In the genomic region with DNA sequence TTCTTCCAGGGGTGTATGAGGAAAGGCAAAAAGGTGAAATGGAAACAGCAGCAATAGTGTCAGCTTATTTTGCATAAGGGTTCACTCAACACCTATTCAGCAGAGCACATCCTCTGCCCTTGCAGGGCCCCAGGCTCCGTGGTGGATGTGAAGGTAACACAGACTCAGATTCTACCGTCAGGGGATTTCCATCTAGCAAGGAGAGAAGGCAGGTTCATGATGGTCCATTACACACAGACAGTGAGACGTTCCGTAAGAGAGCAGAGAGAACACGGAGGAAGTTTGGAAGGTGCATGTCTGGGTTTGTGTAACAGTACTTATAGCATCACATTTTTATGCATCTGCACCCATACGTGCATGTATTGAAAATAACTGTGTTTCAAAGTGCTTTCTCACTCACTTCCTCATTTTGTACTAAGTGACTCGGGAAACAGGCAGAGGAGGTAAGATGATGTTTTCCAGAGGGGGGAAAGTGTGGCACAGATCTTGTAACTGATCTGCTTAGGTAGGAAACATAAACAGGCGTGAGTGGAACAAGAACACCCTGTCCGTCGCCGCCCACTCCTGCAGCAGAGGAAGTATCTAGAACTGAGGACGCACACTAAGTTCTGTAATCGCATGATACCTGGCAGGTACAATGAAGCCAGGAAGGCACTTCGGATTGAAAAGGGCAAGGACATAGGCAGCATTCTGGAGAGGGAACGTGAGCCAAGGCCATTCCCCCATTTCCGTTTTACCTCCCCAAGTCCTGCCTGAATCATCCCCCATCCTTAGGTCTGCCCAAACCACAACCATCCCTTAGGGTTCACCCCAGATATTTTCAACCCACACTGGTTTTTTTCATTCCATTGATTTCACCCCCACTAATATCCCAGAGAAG, we compare ENCODE assay signal across 8 cellular contexts. TPM values are rescaled to one million over a fixed set of nuclear protein-coding genes. Genes with fewer than 3 reads are reported as not detected.
DNase-seq lines count a peak whose midpoint lies in the region; ATAC-seq, FAIRE-seq and TF ChIP-seq lines count a peak whose summit lies in the region.

No MANE protein-coding gene starts in this region.

- ATAC-seq in GM19463 (IDR thresholded peaks at IDR 0.05; ENCODE audit: unreplicated experiment) (peak; percentile 69), HG03457 (IDR thresholded peaks at IDR 0.05; ENCODE audit: unreplicated experiment) (peak; percentile 77), GM12878 (peak; percentile 85), lung (ENCODE audit: insufficient read depth, low FRiP score) (no peak)

- peak overlapping the region; percentile 81 for H3K27ac ChIP-seq in GM12878 (ENCODE audit: control insufficient read depth, insufficient read depth)
- peak overlapping the region in 1 of 2 donors; percentile 35 for H3K27ac ChIP-seq in lung (ENCODE audit: low read depth in 1 of 2, low read length in 1 of 2)

- CTCF ChIA-PET in GM12878 (lab: Yijun Ruan, JAX): interaction anchor here (0.6 kb wide), 1 partner anchor 326 kb away, joined by 3 read pairs; no protein-coding TSS in a partner anchor

- TF ChIP-seq RAD21 in GM12878 (IDR thresholded peaks at IDR 0.05; ENCODE audit: insufficient read depth, low read depth, low read length): no peak

- WGBS in GM12878 (ENCODE audit: insufficient coverage, insufficient replicate concordance, low lambda C conversion rate, missing lambda C conversion rate): 1% methylated on average over 16 of the region's 16 CpGs
- 24 to 42% methylated on average over 16 of the region's 16 CpGs for WGBS in lung, 2 donors

- RAD21 ChIA-PET in GM12878 (lab: Charles Lee; ENCODE audit: unreplicated experiment): interaction anchor here (0.9 to 1.6 kb wide), 3 partner anchors 9 to 11 kb away, joined by 4 to 7 read pairs (median 6); no protein-coding TSS in a partner anchor

- H3K27me3 ChIP-seq in GM12878 (replicated peaks in 1 of 2; ENCODE audit: control insufficient read depth in 2 of 2, insufficient read depth in 2 of 2, low read length in 1 of 2) (no peaks in the 10 kb centered on the region), lung (ENCODE audit: control insufficient read depth, insufficient read depth) (no peaks in the 10 kb centered on the region)

- peak overlapping the region; percentile 86 for H3K9ac ChIP-seq in GM12878 (ENCODE audit: control insufficient read depth, insufficient read depth, low read length)

- no peaks in the 10 kb centered on the region for H3K36me3 ChIP-seq in GM12878 (ENCODE audit: control insufficient read depth in 2 of 2, insufficient read depth in 2 of 2, low read length in 1 of 2)
- no peaks in the 10 kb centered on the region for H3K36me3 ChIP-seq in lung (ENCODE audit: control insufficient read depth in 2 of 2, insufficient read depth in 2 of 2, low read length in 2 of 2)

- FAIRE-seq in GM12878 (lab: Jason Lieb, UNC): peak; percentile 86

- 0 out of 2 replicates have a peak, but pooled peaks have one; percentile 39 for TF ChIP-seq POLR2A in GM12878 (IDR thresholded peaks at IDR 0.05; ENCODE audit: low read depth, low read length)

- H3K4me1 ChIP-seq in GM12878 (ENCODE audit: control insufficient read depth, insufficient read depth, low read length): peaks cover 27% of the 10 kb centered on the region
- peaks cover 0 to 4% of the 10 kb centered on the region in 2 donors for H3K4me1 ChIP-seq in lung (ENCODE audit: control insufficient read depth in 2 of 2, insufficient read depth in 2 of 2, low read length in 2 of 2)

- SMC1A ChIA-PET in GM12878 (lab: Charles Lee; ENCODE audit: uncharacterized antibody, unreplicated experiment): interaction anchor here (0.9 to 1.5 kb wide), 3 partner anchors 11 to 13 kb away, joined by 4 to 9 read pairs (median 4); no protein-coding TSS in a partner anchor

- TF ChIP-seq EP300 in GM12878 (IDR thresholded peaks at IDR 0.05; ENCODE audit: borderline replicate concordance in 1 of 2, control insufficient read depth in 1 of 2, low read depth in 2 of 2, low read length in 2 of 2): no peak

- intact Hi-C loops in GM12878 (cut with micrococcal nuclease; ENCODE audit: unreplicated experiment): no loop called here

- in situ Hi-C loops in GM12878 (cut with MboI): no loop called here

- TF ChIP-seq CTCF in GM12865 (IDR thresholded peaks at IDR 0.05; ENCODE audit: insufficient read depth, low read depth, low read length, missing control alignments) (no peak), GM12878 (IDR thresholded peaks at IDR 0.05 in 2 of 3, conservative IDR thresholded peaks at IDR 0.05 in 1 of 3; ENCODE audit: control insufficient read depth in 2 of 3, extremely low read depth in 1 of 3, insufficient read depth in 1 of 3, low read depth in 3 of 3, low read length in 3 of 3) (no peak), lung (IDR thresholded peaks at IDR 0.05; ENCODE audit: control extremely low read depth, extremely low read depth) (no peak)

- H2AFZ ChIP-seq in GM12878 (ENCODE audit: control insufficient read depth, low read depth, low read length): peak overlapping the region; percentile 96

- H3K9me3 ChIP-seq in GM12878 (replicated peaks; ENCODE audit: control insufficient read depth, insufficient read depth, low read length) (no peaks in the 10 kb centered on the region), lung (ENCODE audit: control insufficient read depth in 2 of 2, insufficient read depth in 1 of 2, low read length in 1 of 2) (no peaks in the 10 kb centered on the region)

- no peaks in the 10 kb centered on the region for H4K20me1 ChIP-seq in GM12878 (ENCODE audit: control insufficient read depth, insufficient read depth)

- peak; percentile 72 for DNase-seq in GM12865 (ENCODE audit: low read depth)
- peak; percentile 62 for DNase-seq in GM12878 (ENCODE audit: low read depth, low spot score)
- DNase-seq in lung (ENCODE audit: low spot score): no peak
- no peak for DNase-seq in NCI-H748 treated with DMSO at 0.1 percent for 48 hours (lab: John Stamatoyannopoulos, UW)
- no peak for DNase-seq in NCI-H1930 (lab: John Stamatoyannopoulos, UW)
- DNase-seq in NCI-H2196 treated with DMSO at 0.1 percent for 48 hours (lab: John Stamatoyannopoulos, UW; ENCODE audit: unreplicated experiment): no peak

- no TSS peak for BruUV-seq in GM12878 (replicated peaks; lab: Mats Ljungman, UMichigan)

- peak overlapping the region; percentile 86 for H3K4me2 ChIP-seq in GM12878 (ENCODE audit: control insufficient read depth, insufficient read depth)

- H3K79me2 ChIP-seq in GM12878 (ENCODE audit: control insufficient read depth, insufficient read depth, low read length): no peaks in the 10 kb centered on the region; the same call in none of the 2 replicates

- POLR2A ChIA-PET in GM12878 (lab: Charles Lee): interaction anchor here (1.0 to 1.6 kb wide), 2 partner anchors 11 to 12 kb away, joined by 3 read pairs; no protein-coding TSS in a partner anchor

- H3K4me3 ChIP-seq in GM12865 (ENCODE audit: low read depth, low read length) (peak overlapping the region; percentile 48), GM12878 (peak overlapping the region; percentile 76), lung (peak overlapping the region; percentile 11)

TF ChIP-seq in GM12878, 131 proteins besides CTCF, POLR2A, EP300 and RAD21 (continues in another document):
- no peak for TF ChIP-seq GABPA (IDR thresholded peaks at IDR 0.05; ENCODE audit: low read depth)
- TF ChIP-seq ZZZ3 (IDR thresholded peaks at IDR 0.05; ENCODE audit: control insufficient read depth, insufficient read length, low read depth): no peak
- TF ChIP-seq, protein P1, sequence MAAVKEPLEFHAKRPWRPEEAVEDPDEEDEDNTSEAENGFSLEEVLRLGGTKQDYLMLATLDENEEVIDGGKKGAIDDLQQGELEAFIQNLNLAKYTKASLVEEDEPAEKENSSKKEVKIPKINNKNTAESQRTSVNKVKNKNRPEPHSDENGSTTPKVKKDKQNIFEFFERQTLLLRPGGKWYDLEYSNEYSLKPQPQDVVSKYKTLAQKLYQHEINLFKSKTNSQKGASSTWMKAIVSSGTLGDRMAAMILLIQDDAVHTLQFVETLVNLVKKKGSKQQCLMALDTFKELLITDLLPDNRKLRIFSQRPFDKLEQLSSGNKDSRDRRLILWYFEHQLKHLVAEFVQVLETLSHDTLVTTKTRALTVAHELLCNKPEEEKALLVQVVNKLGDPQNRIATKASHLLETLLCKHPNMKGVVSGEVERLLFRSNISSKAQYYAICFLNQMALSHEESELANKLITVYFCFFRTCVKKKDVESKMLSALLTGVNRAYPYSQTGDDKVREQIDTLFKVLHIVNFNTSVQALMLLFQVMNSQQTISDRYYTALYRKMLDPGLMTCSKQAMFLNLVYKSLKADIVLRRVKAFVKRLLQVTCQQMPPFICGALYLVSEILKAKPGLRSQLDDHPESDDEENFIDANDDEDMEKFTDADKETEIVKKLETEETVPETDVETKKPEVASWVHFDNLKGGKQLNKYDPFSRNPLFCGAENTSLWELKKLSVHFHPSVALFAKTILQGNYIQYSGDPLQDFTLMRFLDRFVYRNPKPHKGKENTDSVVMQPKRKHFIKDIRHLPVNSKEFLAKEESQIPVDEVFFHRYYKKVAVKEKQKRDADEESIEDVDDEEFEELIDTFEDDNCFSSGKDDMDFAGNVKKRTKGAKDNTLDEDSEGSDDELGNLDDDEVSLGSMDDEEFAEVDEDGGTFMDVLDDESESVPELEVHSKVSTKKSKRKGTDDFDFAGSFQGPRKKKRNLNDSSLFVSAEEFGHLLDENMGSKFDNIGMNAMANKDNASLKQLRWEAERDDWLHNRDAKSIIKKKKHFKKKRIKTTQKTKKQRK (IDR thresholded peaks at IDR 0.05; ENCODE audit: low read depth, low read length): no peak
- 0 out of 3 replicates have a peak, but pooled peaks have one; percentile 53 for TF ChIP-seq POU2F2 (IDR thresholded peaks at IDR 0.05; ENCODE audit: borderline replicate concordance, low read depth, low read length)

RNA-seq across cellular contexts. Expression of a gene that starts 1.0 kb away (rescaled TPM):
- not detected in 2 replicates for total RNA-seq in GM12878 (2013; cell fraction: nucleolus; rRNA removed)
- total RNA-seq in GM12878 (2014; rRNA removed) (0.05 TPM in 1 of 2 replicates, not detected in the other), GM12878 (2014; rRNA removed; fragmentation: Illumina TruSeq; extraction: Trizol) (not detected in 2 replicates), GM12878 (2021) (not detected in 2 replicates), lung (1 to 10 TPM; 3.1 to 4.3 TPM)
- not detected for polyA plus RNA-seq in GM12878 (2011; ENCODE audit: low read depth)
- polyA plus RNA-seq in GM12878 (2011; rRNA removed) (0.12 TPM in 1 of 2 replicates, not detected in the other), GM12878 (2014; fragmentation: Illumina TruSeq; extraction: Trizol) (not detected in 2 replicates), GM12878 (2014; fragmentation: Nextera tagmentation; extraction: Ambion mirVana) (under 1 TPM in 1 of 2 experiments, not detected in 1; 0.37 TPM), GM12878 (2014; rRNA removed) (0.18 TPM in 1 of 2 replicates, not detected in the other), GM12878 (2016; fragmentation: Nextera tagmentation; extraction: Ambion mirVana) (not detected), lung (under 1 TPM; 0.69 to 0.96 TPM)
- not detected in 2 replicates for polyA plus RNA-seq in GM12878 (2011; cell fraction: cytosol; rRNA removed)
- polyA plus RNA-seq in GM12878 (2011; cell fraction: nucleus; rRNA removed): not detected in 2 replicates
- not detected in 2 replicates for polyA plus RNA-seq in GM12878 (2012)
- not detected in 2 replicates for polyA minus RNA-seq in GM12878 (2011; rRNA and poly(A)+ RNA removed)
- polyA minus RNA-seq in GM12878 (2011; cell fraction: cytosol; rRNA and poly(A)+ RNA removed): not detected in 2 replicates
- polyA minus RNA-seq in GM12878 (2011; cell fraction: nucleus; rRNA and poly(A)+ RNA removed): 0.12 TPM in 1 of 2 replicates, not detected in the other

Comparison
In these comparisons a context has a peak if more than half of its experiments do, and no peak if none do; other contexts are left out.
1. DNase-seq: peak in GM12865 (single experiment) and GM12878 (single experiment); none in lung (single experiment), NCI-H748 treated with DMSO at 0.1 percent for 48 hours (single experiment), NCI-H1930 (0 of 2) and NCI-H2196 treated with DMSO at 0.1 percent for 48 hours (single experiment).
2. H3K4me3 ChIP-seq: peak in every context shown above with its lines; median percentile 76 in GM12878; 48 in GM12865; 11 in lung.